10 cellular contexts compared by ENCODE assay signal in genomic region chr4:138910201-138910913, GRCh38.
DNase-seq lines count a peak whose midpoint lies in the region; ATAC-seq, FAIRE-seq and TF ChIP-seq lines count a peak whose summit lies in the region.
"Had no signal": no experiment of that assay in that cellular context is flagged by ENCODE, and none has a peak within 500 bp of the region (broad histone marks: within the 10 kb centered on the region; RNA-seq: fewer than 3 reads in every experiment).

No MANE protein-coding gene starts in this region.

- H3K4me3 ChIP-seq in SK-N-SH (ENCODE audit: low read depth in 2 of 2, low read length in 1 of 2): peak overlapping the region; percentile 2 to 35; a peak in 1 of 4 replicates
- no peak overlapping the region for H3K4me3 ChIP-seq in thyroid gland (replicated peaks in 1 of 3)

- intact Hi-C loops in thyroid gland (cut with DNase I): no loop called here

- no peaks in the 10 kb centered on the region for H3K27me3 ChIP-seq in SK-N-SH (ENCODE audit: insufficient read depth)
- H3K27me3 ChIP-seq in thyroid gland: no peaks in the 10 kb centered on the region
- H3K27me3 ChIP-seq: heart right ventricle had no signal

- WGBS in SK-N-SH (ENCODE audit: low lambda C conversion rate): 22% methylated on average over 5 of the region's 6 CpGs
- 54 to 68% methylated on average over 6 of the region's 6 CpGs for WGBS in thyroid gland, 2 donors

- H3K36me3 ChIP-seq in SK-N-SH (replicated peaks in 1 of 2; ENCODE audit: control insufficient read depth in 1 of 2, insufficient read depth in 2 of 2, low read length in 1 of 2): no peaks in the 10 kb centered on the region
- H3K36me3 ChIP-seq in thyroid gland: no peaks in the 10 kb centered on the region
- H3K36me3 ChIP-seq: heart right ventricle had no signal

- peaks cover 5 to 50% of the 10 kb centered on the region in 2 experiments; a peak in 3 of 4 replicates for H3K4me1 ChIP-seq in SK-N-SH (ENCODE audit: control insufficient read depth in 1 of 2, insufficient read depth in 2 of 2, low read depth in 1 of 2, low read length in 1 of 2)
- peaks cover 28 to 29% of the 10 kb centered on the region in 2 donors for H3K4me1 ChIP-seq in thyroid gland

- TF ChIP-seq POLR2A in thyroid gland (IDR thresholded peaks at IDR 0.05): no peak

- no peak for TF ChIP-seq RAD21 in SK-N-SH (IDR thresholded peaks at IDR 0.05; ENCODE audit: low read length)

- peak overlapping the region; percentile 51; the same call in 1 of the 2 replicates for H3K4me2 ChIP-seq in SK-N-SH

- DNase-seq in NCI-H1436 (lab: John Stamatoyannopoulos, UW) (peak; percentile 57), NCI-H1436 treated with DMSO at 0.1 percent for 48 hours (lab: John Stamatoyannopoulos, UW) (no peak), SK-N-SH (peak; percentile 52), thyroid gland (no peak), H4 (ENCODE audit: low spot score) (no peak), SK-N-DZ (ENCODE audit: low spot score) (no peak)
- DNase-seq: stimulated activated CD4-positive, alpha-beta T cell treated with anti-CD3 and anti-CD28 coated beads, Interleukin-4, amount 100 ng/mL, for 24 hours had no signal

- no peak for TF ChIP-seq EP300 in SK-N-SH (IDR thresholded peaks at IDR 0.05; ENCODE audit: borderline replicate concordance in 1 of 2, low read depth in 1 of 2, low read length in 1 of 2)

- H3K9me3 ChIP-seq in SK-N-SH (no peaks in the 10 kb centered on the region), thyroid gland (no peaks in the 10 kb centered on the region)
- H3K9me3 ChIP-seq: heart right ventricle had no signal

- POLR2A ChIA-PET in SK-N-SH (lab: Yijun Ruan, JAX): interaction anchor here (0.9 to 1.7 kb wide), 3 partner anchors 11 to 39 kb away, joined by 3 to 8 read pairs (median 3); no protein-coding TSS in a partner anchor

- H3K27ac ChIP-seq in SK-N-SH (ENCODE audit: low read depth in 2 of 2, low read length in 1 of 2) (peak overlapping the region; percentile 50 to 99), thyroid gland (peak overlapping the region; percentile 28 to 79 (median 76))

- H3F3A ChIP-seq in SK-N-SH (replicated peaks; ENCODE audit: insufficient read depth): peaks cover 5% of the 10 kb centered on the region

- no peak for ATAC-seq in GM18907 (IDR thresholded peaks at IDR 0.05; ENCODE audit: unreplicated experiment)

- H3K79me2 ChIP-seq in SK-N-SH (ENCODE audit: insufficient read depth): no peaks in the 10 kb centered on the region

- FAIRE-seq in islet of Langerhans (lab: Jason Lieb, UNC): peak; percentile 95

- CTCF ChIA-PET in SK-N-SH (lab: Yijun Ruan, JAX): interaction anchor here (1.0 to 5.4 kb wide), 7 partner anchors 9 to 230 kb away, joined by 3 to 40 read pairs (median 5); no protein-coding TSS in a partner anchor

- H2AFZ ChIP-seq in SK-N-SH (ENCODE audit: low read depth): no peak overlapping the region

- no peaks in the 10 kb centered on the region for H4K20me1 ChIP-seq in SK-N-SH (ENCODE audit: insufficient read depth)

- TF ChIP-seq CTCF in SK-N-SH (IDR thresholded peaks at IDR 0.05) (no peak), thyroid gland (IDR thresholded peaks at IDR 0.05) (no peak)

- H3K9me2 ChIP-seq in SK-N-SH: no peaks in the 10 kb centered on the region

- peak overlapping the region; percentile 19; the same call in 1 of the 2 replicates for H3K9ac ChIP-seq in SK-N-SH

TF ChIP-seq in SK-N-SH, 30 proteins besides CTCF, POLR2A, EP300 and RAD21:
- TF ChIP-seq JUND (IDR thresholded peaks at IDR 0.05): peak; percentile 35; the same call in 1 of the 2 replicates
- TF ChIP-seq FOSL2 (IDR thresholded peaks at IDR 0.05; ENCODE audit: borderline replicate concordance, low read depth): peak; percentile 47; the same call in 1 of the 2 replicates
- no peak for TF ChIP-seq RCOR1 (IDR thresholded peaks at IDR 0.05; ENCODE audit: low read length)
- no peak for TF ChIP-seq TAF1 (IDR thresholded peaks at IDR 0.05; ENCODE audit: borderline replicate concordance, low read depth, low read length)
- peak; percentile 39 for TF ChIP-seq TCF12 (IDR thresholded peaks at IDR 0.05)
- TF ChIP-seq PBX3 (IDR thresholded peaks at IDR 0.05): peak; percentile 58; the same call in 1 of the 2 replicates
- TF ChIP-seq NFIC (IDR thresholded peaks at IDR 0.05; ENCODE audit: borderline replicate concordance): peak; percentile 2; the same call in 1 of the 2 replicates
- TF ChIP-seq POLR2AphosphoS5 (IDR thresholded peaks at IDR 0.05; ENCODE audit: low read depth, low read length): no peak

Comparison
In these comparisons a context has a peak if more than half of its experiments do, and no peak if none do; other contexts are left out.
1. DNase-seq: peak in NCI-H1436 (single experiment) and SK-N-SH (single experiment); none in NCI-H1436 treated with DMSO at 0.1 percent for 48 hours (single experiment), thyroid gland (0 of 2), H4 (single experiment) and SK-N-DZ (single experiment).
2. H3K4me3 ChIP-seq: peak in SK-N-SH (2 of 2); none in thyroid gland (0 of 3).